8 cellular contexts compared by ENCODE assay signal in the genomic region with DNA sequence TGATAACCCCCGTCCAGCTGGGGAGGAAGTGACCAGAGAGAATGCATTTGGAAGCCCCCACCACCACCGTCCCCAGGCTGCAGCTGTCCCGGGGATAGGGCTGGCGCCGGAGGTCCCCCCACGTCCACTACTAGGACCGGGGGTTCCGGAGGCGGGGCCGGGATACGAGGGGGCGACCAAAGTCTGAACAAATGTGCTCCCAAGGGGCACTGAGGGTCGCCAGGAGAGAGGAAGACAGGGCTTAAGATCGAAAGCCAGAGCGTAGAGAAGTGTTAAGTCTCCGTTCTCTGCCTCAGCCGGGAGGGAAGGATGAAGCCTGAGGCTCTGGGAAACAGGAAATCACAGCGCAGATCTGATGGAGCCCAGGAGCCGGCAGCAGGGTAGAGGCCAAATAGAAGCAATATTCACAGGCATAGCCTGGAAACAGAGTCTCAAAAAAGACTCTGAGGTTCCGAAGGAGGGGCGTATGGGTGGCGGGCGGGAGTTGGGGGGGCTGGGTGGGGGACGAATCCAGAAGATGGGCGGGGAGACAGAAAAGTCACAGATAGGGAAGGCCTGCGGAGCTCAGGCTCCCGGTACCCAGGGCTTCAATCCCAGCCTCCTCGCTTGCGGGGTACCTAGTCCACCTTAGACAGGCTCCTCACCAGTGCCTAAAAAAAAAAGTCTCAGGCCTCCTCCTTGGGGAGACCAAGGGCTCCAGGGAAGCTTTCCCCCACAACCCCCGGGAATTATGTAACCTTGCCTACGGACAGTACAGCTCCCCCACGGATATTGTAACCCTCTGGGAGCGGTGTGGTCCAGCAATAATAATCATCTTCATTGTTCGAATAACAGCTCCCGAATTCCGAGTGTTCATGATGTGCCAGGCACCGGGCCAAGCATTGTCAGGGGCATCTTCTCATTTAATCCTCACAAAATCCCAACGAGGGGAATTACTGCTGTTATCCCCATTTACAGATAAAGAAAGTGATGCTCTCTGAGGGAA. TPM values are rescaled to one million over a fixed set of nuclear protein-coding genes. Genes with fewer than 3 reads are reported as not detected.
DNase-seq lines count a peak whose midpoint lies in the region; ATAC-seq, FAIRE-seq and TF ChIP-seq lines count a peak whose summit lies in the region.

No MANE protein-coding gene starts in this region.

- no peaks in the 10 kb centered on the region for H3K9me3 ChIP-seq in parathyroid adenoma (ENCODE audit: control insufficient read depth, low read length)

- no peak overlapping the region for H3K27ac Mint-ChIP-seq in activated naive CD8-positive, alpha-beta T cell treated with anti-CD3 and anti-CD28 coated beads for 36 hours

- H3K27me3 Mint-ChIP-seq in activated naive CD8-positive, alpha-beta T cell treated with anti-CD3 and anti-CD28 coated beads for 36 hours, result no peaks in the 10 kb centered on the region

- H3K36me3 ChIP-seq in parathyroid adenoma (ENCODE audit: control insufficient read depth, insufficient read depth, low read length), result no peaks in the 10 kb centered on the region

- peak overlapping the region; percentile 86 for H3K4me2 ChIP-seq in parathyroid adenoma (ENCODE audit: low read length)

- no peak overlapping the region for H3K9ac ChIP-seq in parathyroid adenoma

- DNase-seq in DMS153 (lab: John Stamatoyannopoulos, UW), result peak; percentile 43
- peak; percentile 61 for DNase-seq in LHCN-M2 (ENCODE audit: low read depth)
- DNase-seq in activated naive CD8-positive, alpha-beta T cell treated with anti-CD3 and anti-CD28 coated beads for 36 hours, result peak; percentile 24
- DNase-seq in cardiac septum (ENCODE audit: low spot score), result peak; percentile 78
- DNase-seq in stimulated activated CD8-positive, alpha-beta memory T cell treated with anti-CD3 and anti-CD28 coated beads, Interleukin-4, amount 100 ng/mL, for 48 hours, result no peak
- DNase-seq in H54 (ENCODE audit: insufficient read length, low spot score), result no peak

- H3K27me3 ChIP-seq in parathyroid adenoma (ENCODE audit: control insufficient read depth, insufficient read depth, low read length), result no peaks in the 10 kb centered on the region

- no peak for ATAC-seq in GM18498 (IDR thresholded peaks at IDR 0.05; ENCODE audit: unreplicated experiment)

- no peak for TF ChIP-seq CTCF in parathyroid adenoma (IDR thresholded peaks at IDR 0.05)

- H3K9me3 Mint-ChIP-seq in activated naive CD8-positive, alpha-beta T cell treated with anti-CD3 and anti-CD28 coated beads for 36 hours, result no peaks in the 10 kb centered on the region

- intact Hi-C loops in cardiac septum (cut with DNase I), result loop anchor here (1.0 kb wide), 2 partner anchors 11 to 24 kb away; no protein-coding TSS in a partner anchor

- H2AFZ ChIP-seq in parathyroid adenoma, result peak overlapping the region; percentile 70

- no peak for TF ChIP-seq POLR2A in H54 (IDR thresholded peaks at IDR 0.05; ENCODE audit: low read depth, low read length)

- peaks cover 17% of the 10 kb centered on the region for H3K4me1 Mint-ChIP-seq in activated naive CD8-positive, alpha-beta T cell treated with anti-CD3 and anti-CD28 coated beads for 36 hours

- peaks cover 2% of the 10 kb centered on the region for H3K79me2 ChIP-seq in parathyroid adenoma

- peak overlapping the region; percentile 57 for H3K4me3 ChIP-seq in parathyroid adenoma (ENCODE audit: low read depth, low read length)

- H3K4me1 ChIP-seq in parathyroid adenoma, result peaks cover 10% of the 10 kb centered on the region

- no peak for FAIRE-seq in H54 (lab: Jason Lieb, UNC)

- H3K36me3 Mint-ChIP-seq in activated naive CD8-positive, alpha-beta T cell treated with anti-CD3 and anti-CD28 coated beads for 36 hours, result peaks cover 16% of the 10 kb centered on the region

- H3K4me3 Mint-ChIP-seq in activated naive CD8-positive, alpha-beta T cell treated with anti-CD3 and anti-CD28 coated beads for 36 hours, result peak overlapping the region; percentile 77

- peak overlapping the region; percentile 70 for H3K27ac ChIP-seq in parathyroid adenoma

RNA-seq across cellular contexts. Expression of a gene that starts 1.1 kb away (rescaled TPM):
- total RNA-seq in LHCN-M2 (2014; rRNA removed) (49.1 and 56.2 TPM in 2 replicates), cardiac septum (37.4 TPM)
- 46.3 TPM for polyA plus RNA-seq in LHCN-M2 (2012)
- total RNA-seq in activated naive CD8-positive, alpha-beta T cell treated with anti-CD3 and anti-CD28 coated beads for 36 hours, result 10 to 100 TPM; 62.9 to 66.0 TPM

RNA-seq across cellular contexts. Expression of a gene that starts 13.0 kb away (rescaled TPM):
- total RNA-seq in LHCN-M2 (2014; rRNA removed) (28.6 and 30.5 TPM in 2 replicates), cardiac septum (51.3 TPM)
- polyA plus RNA-seq in LHCN-M2 (2012), result 34.6 TPM
- 10 to 100 TPM; 43.8 to 50.4 TPM for total RNA-seq in activated naive CD8-positive, alpha-beta T cell treated with anti-CD3 and anti-CD28 coated beads for 36 hours

RNA-seq across cellular contexts. Expression of a gene that starts 13.7 kb away (rescaled TPM):
- 32.5 and 33.7 TPM in 2 replicates for total RNA-seq in LHCN-M2 (2014; rRNA removed)
- polyA plus RNA-seq in LHCN-M2 (2012), result 42.0 TPM
- total RNA-seq in activated naive CD8-positive, alpha-beta T cell treated with anti-CD3 and anti-CD28 coated beads for 36 hours, result 10 to 100 TPM; 38.2 to 39.0 TPM
- 39.6 TPM for total RNA-seq in cardiac septum

RNA-seq across cellular contexts. Expression of a gene that starts 35.9 kb away (rescaled TPM):
- total RNA-seq in LHCN-M2 (2014; rRNA removed), result 7.2 and 7.8 TPM in 2 replicates
- polyA plus RNA-seq in LHCN-M2 (2012), result 7.2 TPM
- 10 to 100 TPM; 12.1 to 14.5 TPM for total RNA-seq in activated naive CD8-positive, alpha-beta T cell treated with anti-CD3 and anti-CD28 coated beads for 36 hours
- 4.1 TPM for total RNA-seq in cardiac septum

RNA-seq across cellular contexts. Expression of a gene that starts 38.6 kb away (rescaled TPM):
- 26.2 and 27.2 TPM in 2 replicates for total RNA-seq in LHCN-M2 (2014; rRNA removed)
- 15.2 TPM for polyA plus RNA-seq in LHCN-M2 (2012)
- 10 to 100 TPM; 16.2 to 17.6 TPM for total RNA-seq in activated naive CD8-positive, alpha-beta T cell treated with anti-CD3 and anti-CD28 coated beads for 36 hours
- total RNA-seq in cardiac septum, result 10.2 TPM

Comparison
In these comparisons a context has a peak if more than half of its experiments do, and no peak if none do; other contexts are left out.
1. DNase-seq: peak in DMS153 (single experiment), LHCN-M2 (single experiment), activated naive CD8-positive, alpha-beta T cell treated with anti-CD3 and anti-CD28 coated beads for 36 hours (single experiment) and cardiac septum (single experiment); none in stimulated activated CD8-positive, alpha-beta memory T cell treated with anti-CD3 and anti-CD28 coated beads, Interleukin-4, amount 100 ng/mL, for 48 hours (single experiment) and H54 (single experiment).